Comparison of ENCODE assay signal across 8 cellular contexts in genomic region chr4:102867278-102868152, GRCh38. TPM values are rescaled to one million over a fixed set of nuclear protein-coding genes. Genes with fewer than 3 reads are reported as not detected.
DNase-seq lines count a peak whose midpoint lies in the region; ATAC-seq and TF ChIP-seq lines count a peak whose summit lies in the region.

No MANE protein-coding gene starts in this region.

- no peak overlapping the region for H2AK5ac ChIP-seq in mesendoderm (ENCODE audit: low read length)

- intact Hi-C loops in Calu3 (cut with micrococcal nuclease; ENCODE audit: unreplicated experiment) = no loop called here

- no peak overlapping the region for H4K8ac ChIP-seq in mesendoderm (ENCODE audit: low read depth, low read length)

- no peaks in the 10 kb centered on the region for H3K9me3 ChIP-seq in HUES64 (ENCODE audit: insufficient read depth, low read depth, low read length)

- peaks cover 20% of the 10 kb centered on the region for H3K36me3 Mint-ChIP-seq in Calu3 (ENCODE audit: insufficient read depth, unreplicated experiment)
- peaks cover 28% of the 10 kb centered on the region for H3K36me3 Mint-ChIP-seq in activated naive CD8-positive, alpha-beta T cell treated with anti-CD3 and anti-CD28 coated beads, Interleukin-2, amount 50 U/mL, for 24 hours (ENCODE audit: low read depth)

- peak overlapping the region; percentile 92 for H3K4me3 ChIP-seq in HUES64 (ENCODE audit: low read length)
- H3K4me3 ChIP-seq in mesendoderm (ENCODE audit: low read length) = no peak overlapping the region

- no peak overlapping the region for H2BK15ac ChIP-seq in mesendoderm (replicated peaks; ENCODE audit: low read depth)

- BruUV-seq in Calu3 (replicated peaks; lab: Mats Ljungman, UMichigan) = no TSS peak

- no peak for TF ChIP-seq CTCF in Calu3 (IDR thresholded peaks at IDR 0.05; ENCODE audit: unreplicated experiment)

- H2BK120ac ChIP-seq in mesendoderm (ENCODE audit: low read depth, low read length) = no peak overlapping the region

- peak overlapping the region; percentile 97 for H3K9ac ChIP-seq in HUES64 (ENCODE audit: low read depth, low read length)
- H3K9ac ChIP-seq in mesendoderm (ENCODE audit: low read length) = no peak overlapping the region

- H3K56ac ChIP-seq in mesendoderm (ENCODE audit: low read length) = peak overlapping the region; percentile 54

- 90% methylated on average over 11 of the region's 12 CpGs for WGBS in HUES64
- WGBS in mesendoderm (ENCODE audit: extremely low coverage, insufficient coverage, low lambda C conversion rate) = no CpG with 5 or more reads among the region's 12 CpGs

- no peak overlapping the region for H3K4me2 ChIP-seq in mesendoderm (ENCODE audit: low read length)

- H3K23ac ChIP-seq in mesendoderm (ENCODE audit: low read length) = no peak overlapping the region

- H3K79me2 ChIP-seq in mesendoderm (ENCODE audit: control insufficient read depth, insufficient read depth, low read length) = peaks cover 4% of the 10 kb centered on the region

- DNase-seq in Calu3 (no peak), mesendoderm (no peak)
- DNase-seq in activated naive CD8-positive, alpha-beta T cell treated with anti-CD3 and anti-CD28 coated beads, Interleukin-2, amount 50 U/mL, for 24 hours = no peak
- DNase-seq in activated CD8-positive, alpha-beta memory T cell treated with anti-CD3 and anti-CD28 coated beads, Interleukin-2, amount 50 U/mL, for 48 hours = no peak

- CTCF ChIA-PET in Calu3 (lab: Charles Lee) = interaction anchor here (1.0 kb wide), 1 partner anchor 247 kb away, joined by 4 read pairs; no protein-coding TSS in a partner anchor

- H3K9me3 Mint-ChIP-seq in Calu3 (ENCODE audit: low read depth, unreplicated experiment) = no peaks in the 10 kb centered on the region
- H3K9me3 Mint-ChIP-seq in activated naive CD8-positive, alpha-beta T cell treated with anti-CD3 and anti-CD28 coated beads, Interleukin-2, amount 50 U/mL, for 24 hours = no peaks in the 10 kb centered on the region

- H3K4ac ChIP-seq in mesendoderm (ENCODE audit: low read depth, low read length) = no peak overlapping the region

- no peaks in the 10 kb centered on the region for H3K36me3 ChIP-seq in HUES64 (ENCODE audit: insufficient read depth, low read length)
- H3K36me3 ChIP-seq in mesendoderm (ENCODE audit: control insufficient read depth, insufficient read depth, low read length) = no peaks in the 10 kb centered on the region

- no peaks in the 10 kb centered on the region for H3K4me1 Mint-ChIP-seq in Calu3 (ENCODE audit: low read depth, unreplicated experiment)
- peaks cover 57% of the 10 kb centered on the region for H3K4me1 Mint-ChIP-seq in activated naive CD8-positive, alpha-beta T cell treated with anti-CD3 and anti-CD28 coated beads, Interleukin-2, amount 50 U/mL, for 24 hours

- ATAC-seq in activated naive CD8-positive, alpha-beta T cell treated with anti-CD3 and anti-CD28 coated beads, Interleukin-2, amount 50 U/mL, for 24 hours = no peak
- no peak for ATAC-seq in GM21360 (IDR thresholded peaks at IDR 0.05; ENCODE audit: unreplicated experiment)
- ATAC-seq in HG03039 (IDR thresholded peaks at IDR 0.05; ENCODE audit: unreplicated experiment) = no peak
- no peak for ATAC-seq in GM19328 (IDR thresholded peaks at IDR 0.05; ENCODE audit: unreplicated experiment)

- H3K4me3 Mint-ChIP-seq in Calu3 (ENCODE audit: low read depth, unreplicated experiment) = peak overlapping the region; percentile 94
- H3K4me3 Mint-ChIP-seq in activated naive CD8-positive, alpha-beta T cell treated with anti-CD3 and anti-CD28 coated beads, Interleukin-2, amount 50 U/mL, for 24 hours = peak overlapping the region; percentile 94

- H3K27ac Mint-ChIP-seq in Calu3 (ENCODE audit: unreplicated experiment) = peak overlapping the region; percentile 89
- peak overlapping the region; percentile 97 for H3K27ac Mint-ChIP-seq in activated naive CD8-positive, alpha-beta T cell treated with anti-CD3 and anti-CD28 coated beads, Interleukin-2, amount 50 U/mL, for 24 hours

- H3K27ac ChIP-seq in HUES64 (ENCODE audit: low read depth, low read length) = no peak overlapping the region; the same call in 1 of the 2 replicates
- H3K27ac ChIP-seq in mesendoderm (ENCODE audit: low read depth, low read length) = no peak overlapping the region

- H2BK5ac ChIP-seq in mesendoderm (ENCODE audit: low read length) = no peak overlapping the region

- H3K27me3 Mint-ChIP-seq in Calu3 (ENCODE audit: unreplicated experiment) = no peaks in the 10 kb centered on the region
- no peaks in the 10 kb centered on the region for H3K27me3 Mint-ChIP-seq in activated naive CD8-positive, alpha-beta T cell treated with anti-CD3 and anti-CD28 coated beads, Interleukin-2, amount 50 U/mL, for 24 hours

- H3K79me1 ChIP-seq in mesendoderm (ENCODE audit: low read length) = no peaks in the 10 kb centered on the region

- H4K5ac ChIP-seq in mesendoderm (ENCODE audit: low read length) = no peak overlapping the region

- peaks cover 21% of the 10 kb centered on the region for H3K4me1 ChIP-seq in HUES64 (ENCODE audit: insufficient read depth, low read length)
- no peaks in the 10 kb centered on the region for H3K4me1 ChIP-seq in mesendoderm (ENCODE audit: control insufficient read depth, low read depth, low read length)

- H3K18ac ChIP-seq in mesendoderm (ENCODE audit: low read length) = no peak overlapping the region

- H3K27me3 ChIP-seq in HUES64 (ENCODE audit: insufficient read depth, low read length) (no peaks in the 10 kb centered on the region), mesendoderm (ENCODE audit: insufficient read depth, low read length, poor library complexity) (no peaks in the 10 kb centered on the region)

RNA-seq across cellular contexts. Expression of gene CISD2, which starts 1.3 kb away (rescaled TPM):
- 34.9 and 36.9 TPM in 2 replicates for total RNA-seq in Calu3 (2022)
- polyA plus RNA-seq in HUES64 (2013, experiment 1 of 2) = 67.0 TPM
- polyA plus RNA-seq in HUES64 (2013, experiment 2 of 2) = 59.7 TPM
- 60.6 TPM for polyA plus RNA-seq in mesendoderm (2013, experiment 1 of 2)
- polyA plus RNA-seq in mesendoderm (2013, experiment 2 of 2) = 65.9 TPM

RNA-seq across cellular contexts. Expression of gene UBE2D3, which starts 40.2 kb away (rescaled TPM):
- 235 and 243 TPM in 2 replicates for total RNA-seq in Calu3 (2022)
- polyA plus RNA-seq in HUES64 (2013, experiment 1 of 2) = 292 TPM
- 349 TPM for polyA plus RNA-seq in HUES64 (2013, experiment 2 of 2)
- 604 TPM for polyA plus RNA-seq in mesendoderm (2013, experiment 1 of 2)
- 624 TPM for polyA plus RNA-seq in mesendoderm (2013, experiment 2 of 2)
